Comparison of ENCODE assay signal across 9 cellular contexts in genomic region chr3:133576169-133576568, GRCh38. TPM values are rescaled to one million over a fixed set of nuclear protein-coding genes. Genes with fewer than 3 reads are reported as not detected.
DNase-seq lines count a peak whose midpoint lies in the region; ATAC-seq, FAIRE-seq and TF ChIP-seq lines count a peak whose summit lies in the region.
"Had no signal": no experiment of that assay in that cellular context is flagged by ENCODE, and none has a peak within 500 bp of the region (broad histone marks: within the 10 kb centered on the region; RNA-seq: fewer than 3 reads in every experiment).

No MANE protein-coding gene starts in this region.

- TF ChIP-seq CTCF in esophagus squamous epithelium (IDR thresholded peaks at IDR 0.05), result no peak
- no peak for TF ChIP-seq CTCF in gastrocnemius medialis (IDR thresholded peaks at IDR 0.05 in 4 of 5, conservative IDR thresholded peaks at IDR 0.05 in 1 of 5)
- TF ChIP-seq CTCF in foreskin keratinocyte (conservative IDR thresholded peaks at IDR 0.05), result no peak

- in situ Hi-C loops in gastrocnemius medialis (cut with MboI; ENCODE audit: low sequenced_read_pairs in 4 of 4), result loop anchor here in 3 of 4 donors (10.0 to 25.0 kb wide), 3 partner anchors 111 to 864 kb away; partner anchors contain the start of gene NPHP3 (in 3 of the 3)

- peak; percentile 13 for FAIRE-seq in GM12891 (lab: Jason Lieb, UNC)

- no peaks in the 10 kb centered on the region for H3K27me3 ChIP-seq in esophagus squamous epithelium
- no peaks in the 10 kb centered on the region for H3K27me3 ChIP-seq in gastrocnemius medialis
- H3K27me3 ChIP-seq in foreskin keratinocyte, result no peaks in the 10 kb centered on the region

- H3K4me1 ChIP-seq in esophagus squamous epithelium, result peaks cover 26 to 82% (median 55%) of the 10 kb centered on the region in 3 donors
- H3K4me1 ChIP-seq in gastrocnemius medialis, result peaks cover 46 to 51% of the 10 kb centered on the region in 2 donors
- peaks cover 29% of the 10 kb centered on the region for H3K4me1 ChIP-seq in foreskin keratinocyte

- H3K36me3 ChIP-seq in SK-N-MC (ENCODE audit: insufficient read depth, low read length) (peaks cover 61% of the 10 kb centered on the region), esophagus squamous epithelium (peaks cover 0 to 59% (median 12%) of the 10 kb centered on the region in 3 donors), gastrocnemius medialis (peaks cover 0 to 13% of the 10 kb centered on the region in 2 donors)

- WGBS in esophagus squamous epithelium, 2 donors, result 26 to 30% methylated on average over 3 of the region's 3 CpGs

- no peak for ATAC-seq in gastrocnemius medialis
- ATAC-seq in foreskin keratinocyte, result no peak

- DNase-seq in GM12891 (ENCODE audit: insufficient read length, low spot score), result no peak
- DNase-seq in SK-N-MC (ENCODE audit: low read depth, low spot score), result no peak
- DNase-seq in esophagus squamous epithelium (lab: John Stamatoyannopoulos, UW), result no peak
- no peak for DNase-seq in gastrocnemius medialis
- no peak for DNase-seq in foreskin keratinocyte
- DNase-seq in nucleus accumbens (lab: John Stamatoyannopoulos, UW), result no peak
- no peak for DNase-seq in activated CD4-positive, CD25-positive, alpha-beta regulatory T cell treated with anti-CD3 and anti-CD28 coated beads, Interleukin-2, amount 50 U/mL, for 72 hours
- DNase-seq in HPDE6-E6E7 (ENCODE audit: extremely low spot score), result no peak
- DNase-seq: NCI-H1092 had no signal

- intact Hi-C loops in esophagus squamous epithelium (cut with DNase I) (loop anchor here (10.0 kb wide), 1 partner anchor 121 kb away; no protein-coding TSS in a partner anchor), gastrocnemius medialis (cut with DNase I; ENCODE audit: low total_unique reads) (loop anchor here (10.0 kb wide), 2 partner anchors 679 to 789 kb away; partner anchors contain the start of gene RYK)

- H3K4me3 ChIP-seq in SK-N-MC (peak overlapping the region; percentile 90), esophagus squamous epithelium (peak overlapping the region; percentile 85 to 90 (median 88)), gastrocnemius medialis (peak overlapping the region in 3 of 4 donors; percentile 82 to 100 (median 97))

- H3K9ac ChIP-seq in SK-N-MC (ENCODE audit: insufficient read length), result peak overlapping the region; percentile 93

- no peak for TF ChIP-seq POLR2A in GM12891 (IDR thresholded peaks at IDR 0.05; ENCODE audit: low read depth, low read length)
- no peak for TF ChIP-seq POLR2A in esophagus squamous epithelium (IDR thresholded peaks at IDR 0.05)
- no peak for TF ChIP-seq POLR2A in gastrocnemius medialis (IDR thresholded peaks at IDR 0.05)

- H3K27ac ChIP-seq in SK-N-MC, result no peak overlapping the region
- peak overlapping the region in 2 of 4 donors; percentile 96 to 99 for H3K27ac ChIP-seq in esophagus squamous epithelium
- peak overlapping the region; percentile 19 to 99 (median 98) for H3K27ac ChIP-seq in gastrocnemius medialis
- H3K27ac ChIP-seq in foreskin keratinocyte, result no peak overlapping the region

- H3K9me3 ChIP-seq in SK-N-MC (ENCODE audit: low read depth, low read length) (no peaks in the 10 kb centered on the region), esophagus squamous epithelium (no peaks in the 10 kb centered on the region), gastrocnemius medialis (no peaks in the 10 kb centered on the region)

TF ChIP-seq in GM12891, 5 proteins besides CTCF, POLR2A, EP300 and RAD21:
- TF ChIP-seq POLR2AphosphoS5 (IDR thresholded peaks at IDR 0.05; ENCODE audit: low read depth, low read length) (0 out of 2 replicates have a peak, but pooled peaks have one; percentile 15), SPI1 (IDR thresholded peaks at IDR 0.05; ENCODE audit: low read depth, low read length) (no peak), POU2F2 (IDR thresholded peaks at IDR 0.05; ENCODE audit: low read depth, low read length) (no peak), TAF1 (IDR thresholded peaks at IDR 0.05; ENCODE audit: low read depth, low read length) (no peak)

RNA-seq across cellular contexts. Expression of gene CDV3, which starts 2.7 kb away (rescaled TPM):
- 92.2 TPM for polyA plus RNA-seq in GM12891 (2012; ENCODE audit: low read depth, missing spikeins)
- 100 to 1,000 TPM in 3 of 4 donors, 10 to 100 TPM in 1; 94.5 to 120 (median 119) TPM for total RNA-seq in esophagus squamous epithelium
- 100 to 1,000 TPM; 241 to 376 (median 350) TPM for total RNA-seq in gastrocnemius medialis
- 202 and 218 TPM in 2 replicates for total RNA-seq in foreskin keratinocyte
- 80.4 and 95.9 TPM in 2 replicates for polyA plus RNA-seq in foreskin keratinocyte

Comparison
In these comparisons a context has a peak if more than half of its experiments do, and no peak if none do; other contexts are left out.
1. H3K27ac ChIP-seq: peak in gastrocnemius medialis (4 of 4); none in SK-N-MC (single experiment) and foreskin keratinocyte (single experiment).
2. Peak in every context shown above with its lines, with median percentiles within 50 percentile points of each other: H3K4me3 ChIP-seq.